In genomic region chr2:223601932-223602676, GRCh38 we compare ENCODE assay signal across 9 cellular contexts. TPM values are rescaled to one million over a fixed set of nuclear protein-coding genes. Genes with fewer than 3 reads are reported as not detected.
DNase-seq lines count a peak whose midpoint lies in the region; ATAC-seq, FAIRE-seq and TF ChIP-seq lines count a peak whose summit lies in the region.
"Had no signal": no experiment of that assay in that cellular context is flagged by ENCODE, and none has a peak within 500 bp of the region (broad histone marks: within the 10 kb centered on the region; RNA-seq: fewer than 3 reads in every experiment).

SCG2 (minus strand) TSS chr2:223602361; CDS start chr2:223599282, 3,079 bp downstream.

- H3K4me3 Mint-ChIP-seq in activated CD8-positive, alpha-beta memory T cell treated with anti-CD3 and anti-CD28 coated beads, Interleukin-2, amount 10 ng/mL, durations not matched to agents 7 days and 5 days, result no peak within 1 kb of the TSS

- H3K36me3 Mint-ChIP-seq in activated CD8-positive, alpha-beta memory T cell treated with anti-CD3 and anti-CD28 coated beads, Interleukin-2, amount 10 ng/mL, durations not matched to agents 7 days and 5 days, result no peaks in the 10 kb centered on the region

- peak; percentile 92 for ATAC-seq in activated CD8-positive, alpha-beta memory T cell treated with anti-CD3 and anti-CD28 coated beads, Interleukin-2, amount 10 ng/mL, durations not matched to agents 7 days and 5 days
- ATAC-seq in HG02759 (IDR thresholded peaks at IDR 0.05; ENCODE audit: unreplicated experiment) (peak; percentile 82), mucosa of descending colon (peak; percentile 78)

- CTCF ChIA-PET in activated CD8-positive, alpha-beta memory T cell treated with anti-CD3 and anti-CD28 coated beads, Interleukin-2, amount 10 ng/mL, durations not matched to agents 7 days and 5 days (lab: Charles Lee), result interaction anchor here (0.7 to 1.1 kb wide), 4 partner anchors 113 to 630 kb away, joined by 3 to 6 read pairs (median 4); no protein-coding TSS in a partner anchor

- H3K27ac Mint-ChIP-seq in activated CD8-positive, alpha-beta memory T cell treated with anti-CD3 and anti-CD28 coated beads, Interleukin-2, amount 10 ng/mL, durations not matched to agents 7 days and 5 days, result no peak within 1 kb of the TSS

- no peaks in the 10 kb centered on the region for H3K9me3 ChIP-seq in mucosa of descending colon

- peak; percentile 83 for DNase-seq in activated CD8-positive, alpha-beta memory T cell treated with anti-CD3 and anti-CD28 coated beads, Interleukin-2, amount 10 ng/mL, durations not matched to agents 7 days and 5 days
- no peak for DNase-seq in activated CD8-positive, alpha-beta memory T cell treated with anti-CD3 and anti-CD28 coated beads for 24 hours
- peak; percentile 38 to 61 for DNase-seq in NCI-H1930 (lab: John Stamatoyannopoulos, UW)
- DNase-seq in epithelial cell of esophagus (ENCODE audit: low read depth), result peak; percentile 83
- peak; percentile 60 to 63 (median 62) for DNase-seq in mucosa of descending colon
- peak; percentile 76 for DNase-seq in superior temporal gyrus (ENCODE audit: extremely low spot score)

- H3K9me3 Mint-ChIP-seq in activated CD8-positive, alpha-beta memory T cell treated with anti-CD3 and anti-CD28 coated beads, Interleukin-2, amount 10 ng/mL, durations not matched to agents 7 days and 5 days (ENCODE audit: low read depth), result no peaks in the 10 kb centered on the region

- peaks cover 41% of the 10 kb centered on the region for H3K27me3 Mint-ChIP-seq in activated CD8-positive, alpha-beta memory T cell treated with anti-CD3 and anti-CD28 coated beads, Interleukin-2, amount 10 ng/mL, durations not matched to agents 7 days and 5 days

- no peak within 1 kb of the TSS for H3K4me3 ChIP-seq in epithelial cell of esophagus (ENCODE audit: low read length)
- peak within 1 kb of the TSS; percentile 3 for H3K4me3 ChIP-seq in mucosa of descending colon

- peaks cover 2% of the 10 kb centered on the region for H3K4me1 ChIP-seq in mucosa of descending colon (ENCODE audit: low read depth)

- peak; percentile 43 for FAIRE-seq in TTC549 (lab: Jason Lieb, UNC)
- FAIRE-seq: colon had no signal

- peaks cover 2% of the 10 kb centered on the region for H3K4me1 Mint-ChIP-seq in activated CD8-positive, alpha-beta memory T cell treated with anti-CD3 and anti-CD28 coated beads, Interleukin-2, amount 10 ng/mL, durations not matched to agents 7 days and 5 days

- TF ChIP-seq CTCF in epithelial cell of esophagus (IDR thresholded peaks at IDR 0.05; ENCODE audit: insufficient read depth, low read depth, low read length, missing control alignments) (peak; percentile 14), mucosa of descending colon (IDR thresholded peaks at IDR 0.05) (no peak)

- intact Hi-C loops in mucosa of descending colon (cut with DNase I, micrococcal nuclease), result no loop called here

- no peaks in the 10 kb centered on the region for H3K36me3 ChIP-seq in mucosa of descending colon (ENCODE audit: low read depth)

RNA-seq across cellular contexts. Expression of gene SCG2, which starts in this region (rescaled TPM):
- total RNA-seq in activated CD8-positive, alpha-beta memory T cell treated with anti-CD3 and anti-CD28 coated beads, Interleukin-2, amount 10 ng/mL, durations not matched to agents 7 days and 5 days, result under 1 TPM in 1 of 2 experiments, not detected in 1; 0.12 TPM
- total RNA-seq in mucosa of descending colon, result 10 to 100 TPM in 1 of 3 donors, 1 to 10 TPM in 2; 3.5 to 11.5 (median 4.2) TPM

Comparison
In these comparisons a context has a peak if more than half of its experiments do, and no peak if none do; other contexts are left out.
1. RNA of gene SCG2 (total RNA-seq): 3.5 to 11.5 TPM in mucosa of descending colon; 0.12 TPM in activated CD8-positive, alpha-beta memory T cell treated with anti-CD3 and anti-CD28 coated beads, Interleukin-2, amount 10 ng/mL, durations not matched to agents 7 days and 5 days; every median in the first group is over 4 times any median in the second.
2. Peak in DNase-seq and ATAC-seq in activated CD8-positive, alpha-beta memory T cell treated with anti-CD3 and anti-CD28 coated beads, Interleukin-2, amount 10 ng/mL, durations not matched to agents 7 days and 5 days; RNA of the gene not detected or under 1 TPM.
3. Peak in every context shown above with its lines, with median percentiles within 50 percentile points of each other: ATAC-seq.